In genomic region chr2:231124833-231125232, GRCh38 we compare ENCODE assay signal across 9 cellular contexts. TPM values are rescaled to one million over a fixed set of nuclear protein-coding genes. Genes with fewer than 3 reads are reported as not detected.
A peak's percentile ranks its signal among the peaks of the same experiment; 100 is the strongest.
DNase-seq lines count a peak whose midpoint lies in the region; ATAC-seq and TF ChIP-seq lines count a peak whose summit lies in the region.
"Had no signal": no experiment of that assay in that cellular context is flagged by ENCODE, and none has a peak within 500 bp of the region (broad histone marks: within the 10 kb centered on the region; RNA-seq: fewer than 3 reads in every experiment).

Gene HTR2B (minus strand): TSS chr2:231125042. CDS start chr2:231123764, 1,278 bp downstream.

- H3K36me3 ChIP-seq in ascending aorta (no peaks in the 10 kb centered on the region), uterus (no peaks in the 10 kb centered on the region)

- ATAC-seq in HG02973 (IDR thresholded peaks at IDR 0.05; ENCODE audit: unreplicated experiment) (no peak), GM21529 (IDR thresholded peaks at IDR 0.05; ENCODE audit: unreplicated experiment) (no peak), HG02571 (IDR thresholded peaks at IDR 0.05; ENCODE audit: unreplicated experiment) (no peak)

- peak within 1 kb of the TSS; percentile 26 to 48 for H3K4me3 ChIP-seq in ascending aorta
- H3K4me3 ChIP-seq in uterus, result peak within 1 kb of the TSS; percentile 28 to 38
- H3K4me3 ChIP-seq: skin epidermis had no signal

- H3K9me3 ChIP-seq in ascending aorta (no peaks in the 10 kb centered on the region), uterus (no peaks in the 10 kb centered on the region)

- TF ChIP-seq POLR2A in uterus (IDR thresholded peaks at IDR 0.05), result peak; percentile 37 to 60

- H3K27me3 ChIP-seq in ascending aorta (no peaks in the 10 kb centered on the region), uterus (no peaks in the 10 kb centered on the region)

- H3K27ac ChIP-seq in ascending aorta (peak within 1 kb of the TSS in 1 of 2 donors; percentile 38), uterus (peak within 1 kb of the TSS; percentile 73 to 89)

- H3K4me1 ChIP-seq in ascending aorta (peaks cover 3 to 8% of the 10 kb centered on the region in 2 donors), uterus (peaks cover 0 to 10% of the 10 kb centered on the region in 2 donors)

- DNase-seq in stimulated activated CD4-positive, alpha-beta T cell treated with anti-CD3 and anti-CD28 coated beads, Interleukin-15, amount 100 ng/mL, for 24 hours, result peak; percentile 10
- no peak for DNase-seq in stimulated activated CD4-positive, alpha-beta T cell treated with anti-CD3 and anti-CD28 coated beads, Interleukin-4, amount 100 ng/mL, for 4 hours
- DNase-seq in ascending aorta (ENCODE audit: low spot score in 2 of 2), result no peak
- DNase-seq in left kidney (ENCODE audit: low read depth, low spot score), result peak; percentile 84
- peak in 1 of 2 donors; percentile 41 for DNase-seq in uterus

- intact Hi-C loops in ascending aorta (cut with DNase I), result no loop called here
- intact Hi-C loops in uterus (cut with DNase I; ENCODE audit: low total_unique reads), result no loop called here

- TF ChIP-seq CTCF in ascending aorta (IDR thresholded peaks at IDR 0.05) (no peak), uterus (IDR thresholded peaks at IDR 0.05) (no peak)

RNA-seq across cellular contexts. Expression of gene HTR2B, which starts in this region (rescaled TPM):
- total RNA-seq in ascending aorta (0.75 TPM), uterus (1 to 10 TPM; 2.9 to 8.6 (median 4.0) TPM)

Comparison
In these comparisons a context has a peak if more than half of its experiments do, and no peak if none do; other contexts are left out.
1. DNase-seq: peak in stimulated activated CD4-positive, alpha-beta T cell treated with anti-CD3 and anti-CD28 coated beads, Interleukin-15, amount 100 ng/mL, for 24 hours (single experiment) and left kidney (single experiment); none in stimulated activated CD4-positive, alpha-beta T cell treated with anti-CD3 and anti-CD28 coated beads, Interleukin-4, amount 100 ng/mL, for 4 hours (0 of 2) and ascending aorta (0 of 2).